In the genomic region with DNA sequence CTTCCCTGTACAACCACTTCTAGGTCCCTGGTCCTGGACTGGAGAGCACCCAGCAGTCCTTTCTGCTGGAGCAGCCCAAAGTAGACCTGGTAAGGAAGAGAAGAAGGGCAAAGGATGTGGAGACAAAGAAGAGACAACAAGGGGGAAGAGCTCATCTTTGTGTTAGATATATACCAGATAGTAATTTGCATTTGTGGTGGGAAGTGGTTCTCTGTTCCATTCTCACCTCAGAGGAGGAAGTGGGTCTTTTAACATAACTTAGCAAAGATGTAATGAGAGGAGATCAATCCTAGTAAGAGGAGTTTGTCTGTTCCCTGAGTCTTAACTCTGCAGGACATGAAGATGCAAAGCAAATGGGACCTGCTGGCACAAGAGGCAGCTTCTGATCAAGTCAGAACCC, we compare ENCODE assay signal across 11 cellular contexts. TPM values are rescaled to one million over a fixed set of nuclear protein-coding genes. Genes with fewer than 3 reads are reported as not detected.
A peak's percentile ranks its signal among the peaks of the same experiment; 100 is the strongest.
DNase-seq lines count a peak whose midpoint lies in the region; ATAC-seq and TF ChIP-seq lines count a peak whose summit lies in the region.
"Had no signal": no experiment of that assay in that cellular context is flagged by ENCODE, and none has a peak within 500 bp of the region (broad histone marks: within the 10 kb centered on the region; RNA-seq: fewer than 3 reads in every experiment).

No MANE protein-coding gene starts in this region.

- no peak overlapping the region for H2AFZ ChIP-seq in OCI-LY3 (ENCODE audit: low read depth, low read length)

- TF ChIP-seq CTCF in OCI-LY3 (IDR thresholded peaks at IDR 0.05; ENCODE audit: low read depth, low read length), result no peak

- no peak for DNase-seq in NCI-H1417 treated with DMSO at 0.1 percent for 48 hours (lab: John Stamatoyannopoulos, UW)
- DNase-seq in foreskin melanocyte, result no peak
- no peak for DNase-seq in ureter (ENCODE audit: low spot score)
- no peak for DNase-seq in NCI-H345 (lab: John Stamatoyannopoulos, UW)
- DNase-seq: T-helper 9 cell had no signal

- H3K9me3 ChIP-seq in OCI-LY3 (ENCODE audit: insufficient read depth, low read length), result no peaks in the 10 kb centered on the region

- no peak overlapping the region for H3K27ac ChIP-seq in OCI-LY3 (ENCODE audit: low read length)

- no peaks in the 10 kb centered on the region for H3K36me3 ChIP-seq in OCI-LY3 (replicated peaks; ENCODE audit: low read depth, low read length)

- H3K4me1 ChIP-seq in OCI-LY3 (ENCODE audit: low read length), result peaks cover 10% of the 10 kb centered on the region

- no peaks in the 10 kb centered on the region for H4K20me1 ChIP-seq in OCI-LY3 (ENCODE audit: insufficient read depth, low read length)

- no peak overlapping the region for H3K9ac ChIP-seq in OCI-LY3 (ENCODE audit: low read length)

- peak; percentile 97 for ATAC-seq in GM18517 (IDR thresholded peaks at IDR 0.05; ENCODE audit: unreplicated experiment)
- peak; percentile 85 for ATAC-seq in GM21360 (IDR thresholded peaks at IDR 0.05; ENCODE audit: unreplicated experiment)
- peak; percentile 93 for ATAC-seq in HG03025 (IDR thresholded peaks at IDR 0.05; ENCODE audit: low FRiP score, unreplicated experiment)
- ATAC-seq: activated T-helper 17 cell treated with anti-CD3 and anti-CD28 coated beads, Interleukin-2, amount 50 U/mL, for 72 hours had no signal

- H3K27me3 ChIP-seq in OCI-LY3 (ENCODE audit: low read depth, low read length), result peaks cover 39% of the 10 kb centered on the region

- no peaks in the 10 kb centered on the region for H3K79me2 ChIP-seq in OCI-LY3 (ENCODE audit: low read length)

- peak overlapping the region; percentile 9; the same call in 1 of the 2 replicates for H3K4me2 ChIP-seq in OCI-LY3 (ENCODE audit: low read length)

- H3K4me3 ChIP-seq in OCI-LY3 (ENCODE audit: low read length), result no peak overlapping the region
- H3K4me3 ChIP-seq: lung had no signal

RNA-seq across cellular contexts. Expression of a gene that starts 8.0 kb away (rescaled TPM):
- 28.3 TPM for total RNA-seq in ureter
- total RNA-seq: activated T-helper 17 cell treated with anti-CD3 and anti-CD28 coated beads, Interleukin-2, amount 50 U/mL, for 72 hours; lung had no signal
